19 cellular contexts compared by ENCODE assay signal in genomic region chr5:66615894-66616293, GRCh38.
"Had no signal": no experiment of that assay in that cellular context is flagged by ENCODE, and none has a peak within 500 bp of the region (broad histone marks: within the 10 kb centered on the region; RNA-seq: fewer than 3 reads in every experiment).

No MANE protein-coding gene starts in this region.

- H3K9me3 ChIP-seq: ovary, thyroid gland, uterus had no signal

- H3K27me3 ChIP-seq: dorsolateral prefrontal cortex, neural progenitor cell, ovary, thyroid gland, uterus had no signal

- DNase-seq: dorsolateral prefrontal cortex; effector CD8-positive, alpha-beta T cell; foreskin melanocyte; head of caudate nucleus; hypothalamus; kidney glomerular epithelial cell; natural killer cell; nucleus accumbens; small intestine; stimulated activated CD4-positive, alpha-beta T cell treated with anti-CD3 and anti-CD28 coated beads, Interleukin-12 subunit alpha, Interleukin-12 subunit beta, amount 100 ng/mL, for 4 hours; stimulated activated naive CD4-positive, alpha-beta T cell treated with Interleukin-2 at 50 U/mL for 16 hours; uterus had no signal

- H3K4me1 ChIP-seq: uterus had no signal

- H3K4me3 Mint-ChIP-seq: mesothelial cell of epicardium, natural killer cell, neural progenitor cell, type B pancreatic cell had no signal

- H3K27ac ChIP-seq: coronary artery, neural progenitor cell, thyroid gland had no signal

- H3K36me3 Mint-ChIP-seq: mesothelial cell of epicardium, natural killer cell, neural progenitor cell, type B pancreatic cell had no signal

- H3K27me3 Mint-ChIP-seq: progenitor cell of endocrine pancreas had no signal

- H3K36me3 ChIP-seq: neural progenitor cell, ovary, thyroid gland, uterus had no signal

- H3K27ac Mint-ChIP-seq: mesothelial cell of epicardium, natural killer cell, neural progenitor cell, progenitor cell of endocrine pancreas, type B pancreatic cell had no signal

- H3K9me3 Mint-ChIP-seq: mesothelial cell of epicardium, natural killer cell, neural progenitor cell, type B pancreatic cell had no signal

- H3K4me3 ChIP-seq: coronary artery, dorsolateral prefrontal cortex, neural progenitor cell, ovary, thyroid gland, uterus had no signal

- ATAC-seq: natural killer cell had no signal
